In genomic region chr7:36916116-36916515, GRCh38 we compare ENCODE assay signal across 25 cellular contexts.
"Had no signal": no experiment of that assay in that cellular context is flagged by ENCODE, and none has a peak within 500 bp of the region (broad histone marks: within the 10 kb centered on the region; RNA-seq: fewer than 3 reads in every experiment).

No MANE protein-coding gene starts in this region.

- H3K27ac ChIP-seq: ascending aorta, colonic mucosa, epithelial cell of prostate, esophagus squamous epithelium, gastroesophageal sphincter, heart right ventricle had no signal

- H3K4me3 ChIP-seq: ascending aorta, colonic mucosa, esophagus squamous epithelium, gastroesophageal sphincter, heart right ventricle had no signal

- H3K9me3 ChIP-seq: ascending aorta, colonic mucosa, esophagus squamous epithelium, gastroesophageal sphincter had no signal

- ATAC-seq: activated naive CD4-positive, alpha-beta T cell treated with anti-CD3 and anti-CD28 coated beads, Interleukin-2, amount 50 U/mL, for 72 hours; activated T-cell treated with anti-CD3 and anti-CD28 coated beads, Interleukin-2, amount 50 U/mL, for 72 hours; gastroesophageal sphincter; heart right ventricle; WTC11 had no signal

- DNase-seq: activated CD4-positive, alpha-beta memory T cell treated with anti-CD3 and anti-CD28 coated beads, Interleukin-2, amount 10 ng/mL, durations not matched to agents 7 days and 5 days; activated CD4-positive, alpha-beta T cell treated with anti-CD3 and anti-CD28 coated beads for 1 hour; activated CD4-positive, alpha-beta T cell treated with anti-CD3 and anti-CD28 coated beads for 4 hours; activated CD4-positive, alpha-beta T cell treated with anti-CD3 and anti-CD28 coated beads, Interleukin-2, amount 10 ng/mL, durations not matched to agents 7 days and 5 days; activated CD4-positive, alpha-beta T cell treated with anti-CD3 and anti-CD28 coated beads, Interleukin-2, amount 50 U/mL, for 4 hours; activated CD8-positive, alpha-beta memory T cell treated with anti-CD3 and anti-CD28 coated beads, Interleukin-2, amount 50 U/mL, for 48 hours; activated gamma-delta T cell; activated naive CD4-positive, alpha-beta T cell; activated naive CD4-positive, alpha-beta T cell treated with anti-CD3 and anti-CD28 coated beads, Interleukin-2, amount 10 ng/mL, durations not matched to agents 7 days and 5 days; activated naive CD8-positive, alpha-beta T cell treated with anti-CD3 and anti-CD28 coated beads, Interleukin-2, amount 10 ng/mL, durations not matched to agents 7 days and 5 days; activated T-cell treated with anti-CD3 and anti-CD28 coated beads for 4 hours; activated T-cell treated with anti-CD3 and anti-CD28 coated beads, Interleukin-2, amount 50 U/mL, for 24 hours; activated T-cell treated with anti-CD3 and anti-CD28 coated beads, Interleukin-2, amount 50 U/mL, for 72 hours; cerebellar nuclear complex; colonic mucosa; effector CD8-positive, alpha-beta T cell; esophagus squamous epithelium; foreskin melanocyte; heart right ventricle; T-helper 2 cell had no signal

- H3K4me1 ChIP-seq: ascending aorta, colonic mucosa, gastroesophageal sphincter, heart right ventricle had no signal

- H3K27me3 ChIP-seq: ascending aorta, colonic mucosa, esophagus squamous epithelium, gastroesophageal sphincter, heart right ventricle had no signal

- H3K36me3 ChIP-seq: ascending aorta, colonic mucosa, esophagus squamous epithelium, gastroesophageal sphincter, heart right ventricle had no signal
